In genomic region chr5:34564706-34565235, GRCh38 we compare ENCODE assay signal across 17 cellular contexts.
A peak's percentile ranks its signal among the peaks of the same experiment; 100 is the strongest.
DNase-seq lines count a peak whose midpoint lies in the region; ATAC-seq and TF ChIP-seq lines count a peak whose summit lies in the region.
"Had no signal": no experiment of that assay in that cellular context is flagged by ENCODE, and none has a peak within 500 bp of the region (broad histone marks: within the 10 kb centered on the region; RNA-seq: fewer than 3 reads in every experiment).

No MANE protein-coding gene starts in this region.

- H3K4me1 Mint-ChIP-seq in activated T-helper 2 cell treated with anti-CD3 and anti-CD28 coated beads, Interferon-gamma antibody, Interleukin-2, Interleukin-4, amounts not matched to agents 10 μg/mL and 5 μg/mL and 100 μg/mL, durations not matched to agents 14 hours and 24 hours and 36 hours (ENCODE audit: low read depth) = no peaks in the 10 kb centered on the region
- H3K4me1 Mint-ChIP-seq: activated B cell treated with CpG ODN at 0.5 μM for 24 hours; memory B cell; stimulated activated memory B cell treated with anti-CD40 and anti-IgM and Interleukin-4, amounts not matched to agents 10 μg/mL and 1 μg/mL and 100 μg/mL, for 72 hours had no signal

- peak overlapping the region; percentile 64; the same call in 1 of the 2 replicates for H3K27ac ChIP-seq in PC-9
- no peak overlapping the region for H3K27ac ChIP-seq in left lung
- H3K27ac ChIP-seq in testis = peak overlapping the region in 1 of 2 donors; percentile 71

- H3K79me2 ChIP-seq in PC-9 (ENCODE audit: low read depth) = no peaks in the 10 kb centered on the region

- no peak overlapping the region for H3K4me3 Mint-ChIP-seq in activated T-helper 2 cell treated with anti-CD3 and anti-CD28 coated beads, Interferon-gamma antibody, Interleukin-2, Interleukin-4, amounts not matched to agents 10 μg/mL and 5 μg/mL and 100 μg/mL, durations not matched to agents 14 hours and 24 hours and 36 hours (ENCODE audit: low read depth)
- H3K4me3 Mint-ChIP-seq: activated B cell treated with CpG ODN at 0.5 μM for 24 hours; memory B cell; stimulated activated memory B cell treated with anti-CD40 and anti-IgM and Interleukin-4, amounts not matched to agents 10 μg/mL and 1 μg/mL and 100 μg/mL, for 72 hours had no signal

- peak in 1 of 2 experiments; percentile 26 for DNase-seq in PC-9
- peak; percentile 66 for DNase-seq in dermis blood vessel endothelial cell
- no peak for DNase-seq in left lung
- peak; percentile 37 for DNase-seq in testis
- DNase-seq in activated T-helper 2 cell treated with anti-CD3 and anti-CD28 coated beads, Interferon-gamma antibody, Interleukin-2, Interleukin-4, amounts not matched to agents 10 μg/mL and 5 μg/mL and 100 μg/mL, durations not matched to agents 14 hours and 24 hours and 36 hours (ENCODE audit: low spot score) = no peak
- DNase-seq in occipital lobe (lab: John Stamatoyannopoulos, UW) = no peak
- DNase-seq in activated CD4-positive, alpha-beta T cell treated with anti-CD3 and anti-CD28 coated beads, Interleukin-2, amount 50 U/mL, for 1 hour = no peak
- no peak for DNase-seq in NCI-H1105 treated with DMSO at 0.1 percent for 48 hours (lab: John Stamatoyannopoulos, UW)
- DNase-seq: activated B cell treated with CpG ODN at 0.5 μM for 24 hours; activated effector memory CD4-positive, alpha-beta T cell treated with anti-CD3 and anti-CD28 coated beads, Interleukin-2, amount 50 U/mL, for 16 hours; anterior cingulate cortex; KG1; NCI-H1105; RPMI8226 had no signal

- H3K9me3 Mint-ChIP-seq in activated T-helper 2 cell treated with anti-CD3 and anti-CD28 coated beads, Interferon-gamma antibody, Interleukin-2, Interleukin-4, amounts not matched to agents 10 μg/mL and 5 μg/mL and 100 μg/mL, durations not matched to agents 14 hours and 24 hours and 36 hours = no peaks in the 10 kb centered on the region
- H3K9me3 Mint-ChIP-seq: activated B cell treated with CpG ODN at 0.5 μM for 24 hours; memory B cell; stimulated activated memory B cell treated with anti-CD40 and anti-IgM and Interleukin-4, amounts not matched to agents 10 μg/mL and 1 μg/mL and 100 μg/mL, for 72 hours had no signal

- H3K4me3 ChIP-seq in PC-9 (no peak overlapping the region), left lung (no peak overlapping the region), testis (peak overlapping the region in 1 of 2 donors; percentile 29)
- H3K4me3 ChIP-seq: skin epidermis had no signal

- H3K4me1 ChIP-seq in PC-9 (replicated peaks; ENCODE audit: insufficient read depth) (peaks cover 20% of the 10 kb centered on the region), left lung (no peaks in the 10 kb centered on the region), testis (peaks cover 13% of the 10 kb centered on the region)

- no peak for TF ChIP-seq POLR2A in testis (IDR thresholded peaks at IDR 0.05)

- H3K9me3 ChIP-seq in PC-9 (ENCODE audit: insufficient read depth, low read depth) (no peaks in the 10 kb centered on the region), left lung (no peaks in the 10 kb centered on the region), testis (no peaks in the 10 kb centered on the region)

- H3K27me3 ChIP-seq in PC-9 (ENCODE audit: insufficient read depth, low read depth) (no peaks in the 10 kb centered on the region), left lung (no peaks in the 10 kb centered on the region), testis (no peaks in the 10 kb centered on the region)

- no peaks in the 10 kb centered on the region for H3K27me3 Mint-ChIP-seq in activated T-helper 2 cell treated with anti-CD3 and anti-CD28 coated beads, Interferon-gamma antibody, Interleukin-2, Interleukin-4, amounts not matched to agents 10 μg/mL and 5 μg/mL and 100 μg/mL, durations not matched to agents 14 hours and 24 hours and 36 hours (ENCODE audit: low read depth)
- H3K27me3 Mint-ChIP-seq: stimulated activated memory B cell treated with anti-CD40 and anti-IgM and Interleukin-4, amounts not matched to agents 10 μg/mL and 1 μg/mL and 100 μg/mL, for 72 hours had no signal

- CTCF ChIA-PET in PC-9 (lab: Charles Lee) = no interaction called here

- WGBS in testis, 2 donors = 30 to 41% methylated on average over 15 of the region's 15 CpGs

- intact Hi-C loops in PC-9 (cut with micrococcal nuclease; ENCODE audit: unreplicated experiment) (no loop called here), left lung (cut with DNase I) (no loop called here), testis (cut with DNase I; ENCODE audit: low total_unique reads) (no loop called here)
- intact Hi-C loops in activated T-helper 2 cell treated with anti-CD3 and anti-CD28 coated beads, Interferon-gamma antibody, Interleukin-2, Interleukin-4, amounts not matched to agents 10 μg/mL and 5 μg/mL and 100 μg/mL, durations not matched to agents 14 hours and 24 hours and 36 hours (cut with micrococcal nuclease) = no loop called here

- no peaks in the 10 kb centered on the region for H3K9me2 ChIP-seq in PC-9 (ENCODE audit: insufficient read depth)

- peaks cover 4% of the 10 kb centered on the region; the same call in 1 of the 2 replicates for H3F3A ChIP-seq in PC-9 (ENCODE audit: insufficient read depth, low read depth)

- TF ChIP-seq CTCF in PC-9 (conservative IDR thresholded peaks at IDR 0.05) = no peak
- no peak for TF ChIP-seq CTCF in left lung (IDR thresholded peaks at IDR 0.05)
- no peak for TF ChIP-seq CTCF in testis (IDR thresholded peaks at IDR 0.05)

- no peaks in the 10 kb centered on the region for H3K36me3 Mint-ChIP-seq in activated T-helper 2 cell treated with anti-CD3 and anti-CD28 coated beads, Interferon-gamma antibody, Interleukin-2, Interleukin-4, amounts not matched to agents 10 μg/mL and 5 μg/mL and 100 μg/mL, durations not matched to agents 14 hours and 24 hours and 36 hours (ENCODE audit: low read depth)
- H3K36me3 Mint-ChIP-seq: memory B cell; stimulated activated memory B cell treated with anti-CD40 and anti-IgM and Interleukin-4, amounts not matched to agents 10 μg/mL and 1 μg/mL and 100 μg/mL, for 72 hours had no signal

- no peaks in the 10 kb centered on the region for H4K20me1 ChIP-seq in PC-9 (ENCODE audit: insufficient read depth)

- H2AFZ ChIP-seq in PC-9 = no peak overlapping the region

- POLR2A ChIA-PET in PC-9 (lab: Charles Lee; ENCODE audit: unreplicated experiment) = no interaction called here

- no TSS peak for BruUV-seq in PC-9 (replicated peaks; lab: Mats Ljungman, UMichigan)

- H3K36me3 ChIP-seq in PC-9 (ENCODE audit: low read depth) (no peaks in the 10 kb centered on the region), left lung (no peaks in the 10 kb centered on the region), testis (ENCODE audit: low read depth, missing control alignments) (no peaks in the 10 kb centered on the region)

- no peak overlapping the region for H3K27ac Mint-ChIP-seq in activated T-helper 2 cell treated with anti-CD3 and anti-CD28 coated beads, Interferon-gamma antibody, Interleukin-2, Interleukin-4, amounts not matched to agents 10 μg/mL and 5 μg/mL and 100 μg/mL, durations not matched to agents 14 hours and 24 hours and 36 hours
- H3K27ac Mint-ChIP-seq: activated B cell treated with CpG ODN at 0.5 μM for 24 hours; memory B cell; stimulated activated memory B cell treated with anti-CD40 and anti-IgM and Interleukin-4, amounts not matched to agents 10 μg/mL and 1 μg/mL and 100 μg/mL, for 72 hours had no signal

- ATAC-seq in left lung = peak; percentile 24

- H3K4me2 ChIP-seq in PC-9 = no peak overlapping the region

Comparison
In these comparisons a context has a peak if more than half of its experiments do, and no peak if none do; other contexts are left out.
1. DNase-seq: peak in dermis blood vessel endothelial cell (single experiment) and testis (single experiment); none in left lung (0 of 2), activated T-helper 2 cell treated with anti-CD3 and anti-CD28 coated beads, Interferon-gamma antibody, Interleukin-2, Interleukin-4, amounts not matched to agents 10 μg/mL and 5 μg/mL and 100 μg/mL, durations not matched to agents 14 hours and 24 hours and 36 hours (single experiment), occipital lobe (single experiment), activated CD4-positive, alpha-beta T cell treated with anti-CD3 and anti-CD28 coated beads, Interleukin-2, amount 50 U/mL, for 1 hour (single experiment) and NCI-H1105 treated with DMSO at 0.1 percent for 48 hours (single experiment).